Comparison of ENCODE assay signal across 26 cellular contexts in the genomic region with DNA sequence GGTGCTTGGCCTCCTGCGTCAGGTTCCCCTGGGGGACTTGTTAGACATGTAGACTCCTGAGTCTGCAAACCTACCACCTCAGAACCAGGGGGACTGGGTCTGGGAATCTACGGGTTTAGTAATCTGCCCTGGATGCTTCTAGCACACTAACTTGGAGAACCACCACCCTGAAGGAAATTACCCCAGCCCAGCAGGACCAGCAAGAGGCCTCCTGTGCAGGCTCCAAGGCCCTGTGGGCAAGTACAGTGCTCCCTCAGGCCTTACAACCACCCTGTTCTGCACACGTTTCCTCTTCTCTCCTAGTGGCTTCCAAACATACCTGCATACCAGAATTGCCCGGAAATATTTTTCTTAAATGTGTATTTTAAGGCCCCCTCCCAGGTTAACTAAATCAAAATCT.
"Had no signal": no experiment of that assay in that cellular context is flagged by ENCODE, and none has a peak within 500 bp of the region (broad histone marks: within the 10 kb centered on the region; RNA-seq: fewer than 3 reads in every experiment).

No MANE protein-coding gene starts in this region.

- H3K4me3 Mint-ChIP-seq: immature natural killer cell; nephron; neural crest cell; stimulated activated naive B cell treated with anti-CD40 and anti-IgM and Interleukin-4, amounts not matched to agents 10 μg/mL and 1 μg/mL and 100 μg/mL, for 72 hours had no signal

- H3K27me3 Mint-ChIP-seq: naive thymus-derived CD8-positive, alpha-beta T cell had no signal

- ATAC-seq: left colon; naive thymus-derived CD8-positive, alpha-beta T cell; psoas muscle; right lobe of liver; stimulated activated naive B cell treated with anti-CD40 and anti-IgM and Interleukin-4, amounts not matched to agents 10 μg/mL and 1 μg/mL and 100 μg/mL, for 72 hours; stimulated activated naive CD8-positive, alpha-beta T cell treated with anti-CD3 and anti-CD28 coated beads, Interleukin-15, Interleukin-2, amounts not matched to agents 100 U/mL and 50 U/mL, for 24 hours; upper lobe of right lung had no signal

- H3K9me3 ChIP-seq: left lung, lower lobe of right lung, neutrophil, psoas muscle, right lobe of liver, stomach, testis, thyroid gland, transverse colon, upper lobe of right lung had no signal

- H3K4me2 ChIP-seq: smooth muscle cell had no signal

- DNase-seq: hypothalamus; immature natural killer cell; kidney; left colon; left lung; lower lobe of right lung; mammary epithelial cell; mesenchymal stem cell; naive thymus-derived CD8-positive, alpha-beta T cell; occipital lobe; psoas muscle; right lobe of liver; stimulated activated CD4-positive, alpha-beta T cell treated with anti-CD3 and anti-CD28 coated beads, Interleukin-1b, Interleukin-23, amount 100 ng/mL, for 48 hours; stimulated activated CD4-positive, alpha-beta T cell treated with anti-CD3 and anti-CD28 coated beads, Interleukin-4, amount 100 ng/mL, for 1 hour; stimulated activated naive B cell treated with anti-CD40 and anti-IgM and Interleukin-4, amounts not matched to agents 10 μg/mL and 1 μg/mL and 100 μg/mL, for 72 hours; stimulated activated naive CD8-positive, alpha-beta T cell treated with anti-CD3 and anti-CD28 coated beads, Interleukin-15, Interleukin-2, amounts not matched to agents 100 U/mL and 50 U/mL, for 24 hours; stomach; testis; thyroid gland; transverse colon; upper lobe of right lung had no signal

- H3K4me3 ChIP-seq: left lung, lower lobe of right lung, psoas muscle, right lobe of liver, smooth muscle cell, stomach, testis, thyroid gland, transverse colon, upper lobe of right lung had no signal

- H3K9ac ChIP-seq: parathyroid adenoma had no signal

- H3K79me2 ChIP-seq: parathyroid adenoma had no signal

- H3K27me3 ChIP-seq: left lung, neutrophil, right lobe of liver, testis, thyroid gland, transverse colon, upper lobe of right lung had no signal

- H3K36me3 Mint-ChIP-seq: immature natural killer cell; naive thymus-derived CD8-positive, alpha-beta T cell; stimulated activated naive B cell treated with anti-CD40 and anti-IgM and Interleukin-4, amounts not matched to agents 10 μg/mL and 1 μg/mL and 100 μg/mL, for 72 hours had no signal

- H2AFZ ChIP-seq: parathyroid adenoma had no signal

- H3K4me1 Mint-ChIP-seq: stimulated activated naive B cell treated with anti-CD40 and anti-IgM and Interleukin-4, amounts not matched to agents 10 μg/mL and 1 μg/mL and 100 μg/mL, for 72 hours had no signal

- H3K27ac ChIP-seq: left lung, lower lobe of right lung, neutrophil, parathyroid adenoma, psoas muscle, right lobe of liver, stomach, testis, thyroid gland, transverse colon, upper lobe of right lung had no signal

- H3K36me3 ChIP-seq: left lung, lower lobe of right lung, neutrophil, right lobe of liver, stomach, thyroid gland, transverse colon, upper lobe of right lung had no signal

- H3K27ac Mint-ChIP-seq: immature natural killer cell; nephron; stimulated activated naive B cell treated with anti-CD40 and anti-IgM and Interleukin-4, amounts not matched to agents 10 μg/mL and 1 μg/mL and 100 μg/mL, for 72 hours had no signal

- H3K4me1 ChIP-seq: left lung, parathyroid adenoma, right lobe of liver, testis had no signal

- H3K9me3 Mint-ChIP-seq: immature natural killer cell; nephron; neural crest cell; stimulated activated naive B cell treated with anti-CD40 and anti-IgM and Interleukin-4, amounts not matched to agents 10 μg/mL and 1 μg/mL and 100 μg/mL, for 72 hours had no signal
